Comparison of ENCODE assay signal across 8 cellular contexts in the genomic region with DNA sequence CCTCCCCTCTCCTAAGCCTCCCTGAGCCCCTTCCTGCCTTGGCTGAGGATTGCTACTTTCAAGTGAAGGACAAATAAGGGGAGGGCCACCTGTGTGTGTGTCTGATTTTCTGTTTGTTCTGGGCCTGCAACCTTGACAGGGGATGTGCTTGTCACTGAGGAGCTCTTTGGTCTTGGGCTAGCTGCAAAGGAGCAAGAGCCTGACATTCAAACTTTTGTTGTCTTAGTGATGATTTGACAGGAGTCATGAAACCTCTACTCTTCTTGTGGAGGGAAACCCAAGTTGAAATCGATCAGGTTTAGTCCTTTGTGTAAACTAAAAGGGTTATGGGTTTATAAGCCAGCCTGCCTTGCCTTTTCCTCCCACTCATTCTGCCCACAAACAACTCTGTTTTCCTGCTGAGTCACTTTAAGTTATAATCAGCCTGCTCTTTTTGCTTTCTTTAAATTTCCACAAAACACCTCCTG. TPM values are rescaled to one million over a fixed set of nuclear protein-coding genes. Genes with fewer than 3 reads are reported as not detected.
DNase-seq lines count a peak whose midpoint lies in the region; ATAC-seq lines count a peak whose summit lies in the region.

No MANE protein-coding gene starts in this region.

- 48% methylated on average over 1 of the region's 1 CpG for WGBS in right cardiac atrium

- CTCF ChIA-PET in activated CD4-positive, alpha-beta T cell treated with anti-CD3 and anti-CD28 coated beads, Interleukin-2, amount 10 ng/mL, durations not matched to agents 7 days and 5 days (lab: Charles Lee): interaction anchor here (0.7 to 1.5 kb wide), 4 partner anchors 9 to 39 kb away, joined by 3 to 4 read pairs (median 4); partner anchors contain the start of gene CLTA

- no peak overlapping the region for H3K4me3 Mint-ChIP-seq in activated CD4-positive, alpha-beta T cell treated with anti-CD3 and anti-CD28 coated beads, Interleukin-2, amount 10 ng/mL, durations not matched to agents 7 days and 5 days
- H3K4me3 Mint-ChIP-seq in stimulated activated naive CD8-positive, alpha-beta T cell treated with anti-CD3 and anti-CD28 coated beads, Interleukin-15, amount 100 ng/mL, for 72 hours: peak overlapping the region; percentile 13 to 16

- peak in 1 of 2 donors; percentile 63 for ATAC-seq in activated naive CD4-positive, alpha-beta T cell treated with anti-CD3 and anti-CD28 coated beads, Interleukin-2, amount 50 U/mL, for 72 hours
- ATAC-seq in right cardiac atrium (no peak), GM18909 (IDR thresholded peaks at IDR 0.05; ENCODE audit: poor library complexity, unreplicated experiment) (no peak)
- peak; percentile 66 for ATAC-seq in stimulated activated naive CD8-positive, alpha-beta T cell treated with anti-CD3 and anti-CD28 coated beads, Interleukin-15, amount 100 ng/mL, for 72 hours

- no peak overlapping the region for H3K4me3 ChIP-seq in right cardiac atrium (ENCODE audit: low read length)

- POLR2A ChIA-PET in activated CD4-positive, alpha-beta T cell treated with anti-CD3 and anti-CD28 coated beads, Interleukin-2, amount 10 ng/mL, durations not matched to agents 7 days and 5 days (lab: Charles Lee): no interaction called here

- H3K27ac Mint-ChIP-seq in activated CD4-positive, alpha-beta T cell treated with anti-CD3 and anti-CD28 coated beads, Interleukin-2, amount 10 ng/mL, durations not matched to agents 7 days and 5 days: peak overlapping the region; percentile 74
- peak overlapping the region; percentile 82 to 86 for H3K27ac Mint-ChIP-seq in activated naive CD4-positive, alpha-beta T cell treated with anti-CD3 and anti-CD28 coated beads, Interleukin-2, amount 50 U/mL, for 72 hours
- H3K27ac Mint-ChIP-seq in stimulated activated naive CD8-positive, alpha-beta T cell treated with anti-CD3 and anti-CD28 coated beads, Interleukin-15, amount 100 ng/mL, for 72 hours: peak overlapping the region; percentile 93 to 96

- H3K4me1 ChIP-seq in right cardiac atrium (ENCODE audit: control insufficient read depth, insufficient read depth, low read length): peaks cover 27% of the 10 kb centered on the region

- no peaks in the 10 kb centered on the region for H3K27me3 ChIP-seq in right cardiac atrium (ENCODE audit: control insufficient read depth, insufficient read depth)

- peaks cover 81% of the 10 kb centered on the region for H3K36me3 Mint-ChIP-seq in activated CD4-positive, alpha-beta T cell treated with anti-CD3 and anti-CD28 coated beads, Interleukin-2, amount 10 ng/mL, durations not matched to agents 7 days and 5 days (ENCODE audit: low read depth)
- peaks cover 24 to 32% of the 10 kb centered on the region in 2 donors for H3K36me3 Mint-ChIP-seq in activated naive CD4-positive, alpha-beta T cell treated with anti-CD3 and anti-CD28 coated beads, Interleukin-2, amount 50 U/mL, for 72 hours

- intact Hi-C loops in right cardiac atrium (cut with DNase I): no loop called here

- H3K9me3 ChIP-seq in right cardiac atrium (ENCODE audit: control insufficient read depth, low read length): no peaks in the 10 kb centered on the region

- no peak for DNase-seq in activated CD4-positive, alpha-beta T cell treated with anti-CD3 and anti-CD28 coated beads, Interleukin-2, amount 10 ng/mL, durations not matched to agents 7 days and 5 days
- no peak for DNase-seq in activated CD4-positive, alpha-beta T cell treated with anti-CD3 and anti-CD28 coated beads, Interleukin-2, amount 50 U/mL, for 4 hours
- no peak for DNase-seq in activated naive CD4-positive, alpha-beta T cell treated with anti-CD3 and anti-CD28 coated beads, Interleukin-2, amount 50 U/mL, for 72 hours (ENCODE audit: low spot score in 2 of 2)
- no peak for DNase-seq in right cardiac atrium
- DNase-seq in stimulated activated naive CD8-positive, alpha-beta T cell treated with anti-CD3 and anti-CD28 coated beads, Interleukin-15, amount 100 ng/mL, for 72 hours: no peak
- no peak for DNase-seq in glomerular visceral epithelial cell (ENCODE audit: extremely low spot score)
- no peak for DNase-seq in stimulated activated CD4-positive, alpha-beta T cell treated with anti-CD3 and anti-CD28 coated beads, Interleukin-4, amount 100 ng/mL, for 4 hours

- no peaks in the 10 kb centered on the region for H3K27me3 Mint-ChIP-seq in activated CD4-positive, alpha-beta T cell treated with anti-CD3 and anti-CD28 coated beads, Interleukin-2, amount 10 ng/mL, durations not matched to agents 7 days and 5 days
- no peaks in the 10 kb centered on the region for H3K27me3 Mint-ChIP-seq in stimulated activated naive CD8-positive, alpha-beta T cell treated with anti-CD3 and anti-CD28 coated beads, Interleukin-15, amount 100 ng/mL, for 72 hours

- H3K27ac ChIP-seq in right cardiac atrium (ENCODE audit: low read length): peak overlapping the region; percentile 85

- peaks cover 55% of the 10 kb centered on the region for H3K4me1 Mint-ChIP-seq in activated CD4-positive, alpha-beta T cell treated with anti-CD3 and anti-CD28 coated beads, Interleukin-2, amount 10 ng/mL, durations not matched to agents 7 days and 5 days
- peaks cover 46% of the 10 kb centered on the region for H3K4me1 Mint-ChIP-seq in stimulated activated naive CD8-positive, alpha-beta T cell treated with anti-CD3 and anti-CD28 coated beads, Interleukin-15, amount 100 ng/mL, for 72 hours

- H3K9me3 Mint-ChIP-seq in activated CD4-positive, alpha-beta T cell treated with anti-CD3 and anti-CD28 coated beads, Interleukin-2, amount 10 ng/mL, durations not matched to agents 7 days and 5 days: no peaks in the 10 kb centered on the region
- no peaks in the 10 kb centered on the region for H3K9me3 Mint-ChIP-seq in activated naive CD4-positive, alpha-beta T cell treated with anti-CD3 and anti-CD28 coated beads, Interleukin-2, amount 50 U/mL, for 72 hours
- H3K9me3 Mint-ChIP-seq in stimulated activated naive CD8-positive, alpha-beta T cell treated with anti-CD3 and anti-CD28 coated beads, Interleukin-15, amount 100 ng/mL, for 72 hours: no peaks in the 10 kb centered on the region

RNA-seq across cellular contexts. Expression of gene CLTA, which starts 16.9 kb away (rescaled TPM):
- 100 to 1,000 TPM; 156 to 158 TPM for total RNA-seq in activated CD4-positive, alpha-beta T cell treated with anti-CD3 and anti-CD28 coated beads, Interleukin-2, amount 10 ng/mL, durations not matched to agents 7 days and 5 days
- total RNA-seq in activated naive CD4-positive, alpha-beta T cell treated with anti-CD3 and anti-CD28 coated beads, Interleukin-2, amount 50 U/mL, for 72 hours: 100 to 1,000 TPM in 1 of 2 donors, 10 to 100 TPM in 1; 77.0 to 127 TPM
- 10 to 100 TPM; 69.0 to 76.7 (median 75.1) TPM for total RNA-seq in right cardiac atrium
- polyA plus RNA-seq in right cardiac atrium: 69.5 TPM

RNA-seq across cellular contexts. Expression of gene CCIN, which starts 38.4 kb away (rescaled TPM):
- total RNA-seq in activated CD4-positive, alpha-beta T cell treated with anti-CD3 and anti-CD28 coated beads, Interleukin-2, amount 10 ng/mL, durations not matched to agents 7 days and 5 days: under 1 TPM in 1 of 2 experiments, not detected in 1; 0.17 TPM
- total RNA-seq in activated naive CD4-positive, alpha-beta T cell treated with anti-CD3 and anti-CD28 coated beads, Interleukin-2, amount 50 U/mL, for 72 hours: not detected
- under 1 TPM in 3 of 4 donors, not detected in 1; 0.12 to 0.28 (median 0.17) TPM for total RNA-seq in right cardiac atrium
- polyA plus RNA-seq in right cardiac atrium: 0.07 TPM

RNA-seq across cellular contexts. Expression of gene GNE, which starts 50.7 kb away (rescaled TPM):
- 10 to 100 TPM; 14.8 to 15.8 TPM for total RNA-seq in activated CD4-positive, alpha-beta T cell treated with anti-CD3 and anti-CD28 coated beads, Interleukin-2, amount 10 ng/mL, durations not matched to agents 7 days and 5 days
- total RNA-seq in activated naive CD4-positive, alpha-beta T cell treated with anti-CD3 and anti-CD28 coated beads, Interleukin-2, amount 50 U/mL, for 72 hours: 10 to 100 TPM; 10.0 to 18.4 TPM
- total RNA-seq in right cardiac atrium: 10 to 100 TPM; 12.1 to 16.7 (median 14.8) TPM
- 7.7 TPM for polyA plus RNA-seq in right cardiac atrium
